In genomic region chr7:137626469-137627067, GRCh38 we compare ENCODE assay signal across 9 cellular contexts.
DNase-seq lines count a peak whose midpoint lies in the region; ATAC-seq and TF ChIP-seq lines count a peak whose summit lies in the region.
"Had no signal": no experiment of that assay in that cellular context is flagged by ENCODE, and none has a peak within 500 bp of the region (broad histone marks: within the 10 kb centered on the region; RNA-seq: fewer than 3 reads in every experiment).

No MANE protein-coding gene starts in this region.

- H3K27me3 ChIP-seq in lung (ENCODE audit: control insufficient read depth, insufficient read depth) (no peaks in the 10 kb centered on the region), transverse colon (peaks cover 11% of the 10 kb centered on the region)

- in situ Hi-C loops in transverse colon (cut with MboI; ENCODE audit: low pct_ligation_motif_present in 1 of 4, low pct_unique_long_range_greater_than_20kb in 1 of 4, low sequenced_read_pairs in 3 of 4) = no loop called here

- peaks cover 7% of the 10 kb centered on the region for H3K4me1 Mint-ChIP-seq in chondrocyte (ENCODE audit: low read depth)

- no peaks in the 10 kb centered on the region for H3K36me3 ChIP-seq in lung (ENCODE audit: control insufficient read depth in 2 of 2, insufficient read depth in 2 of 2, low read length in 2 of 2)
- H3K36me3 ChIP-seq in transverse colon = no peaks in the 10 kb centered on the region

- H3K4me1 ChIP-seq in lung (ENCODE audit: control insufficient read depth in 2 of 2, insufficient read depth in 2 of 2, low read length in 2 of 2) = no peaks in the 10 kb centered on the region
- no peaks in the 10 kb centered on the region for H3K4me1 ChIP-seq in transverse colon

- H3K9me3 Mint-ChIP-seq in chondrocyte (ENCODE audit: low read depth) = no peaks in the 10 kb centered on the region

- peak; percentile 57 for ATAC-seq in GM19372 (IDR thresholded peaks at IDR 0.05; ENCODE audit: low read depth, unreplicated experiment)
- ATAC-seq in HG03460 (IDR thresholded peaks at IDR 0.05; ENCODE audit: unreplicated experiment) = peak; percentile 76
- peak; percentile 58 for ATAC-seq in lung (ENCODE audit: insufficient read depth, low FRiP score)

- H3K36me3 Mint-ChIP-seq in chondrocyte (ENCODE audit: low read depth) = peaks cover 3% of the 10 kb centered on the region
- H3K36me3 Mint-ChIP-seq: activated naive CD8-positive, alpha-beta T cell had no signal

- no peak overlapping the region for H3K27ac ChIP-seq in lung (ENCODE audit: low read depth in 1 of 2, low read length in 1 of 2)
- H3K27ac ChIP-seq in transverse colon = no peak overlapping the region

- H3K9me3 ChIP-seq in lung (ENCODE audit: control insufficient read depth in 2 of 2, insufficient read depth in 1 of 2, low read length in 1 of 2) = no peaks in the 10 kb centered on the region
- no peaks in the 10 kb centered on the region for H3K9me3 ChIP-seq in transverse colon

- no peak overlapping the region for H3K27ac Mint-ChIP-seq in chondrocyte (ENCODE audit: unreplicated experiment)
- H3K27ac Mint-ChIP-seq: activated naive CD8-positive, alpha-beta T cell had no signal

- peak; percentile 76 for DNase-seq in DMS 273 (lab: John Stamatoyannopoulos, UW; ENCODE audit: unreplicated experiment)
- no peak for DNase-seq in DMS 273 treated with DMSO at 0.1 percent for 48 hours (lab: John Stamatoyannopoulos, UW)
- peak; percentile 18 for DNase-seq in RKO (ENCODE audit: low spot score)
- no peak for DNase-seq in chondrocyte (ENCODE audit: low spot score)
- peak; percentile 45 for DNase-seq in lung (ENCODE audit: low spot score)
- peak; percentile 28 for DNase-seq in transverse colon

- TF ChIP-seq EP300 in transverse colon (IDR thresholded peaks at IDR 0.05; ENCODE audit: low read depth) = no peak

- TF ChIP-seq CTCF in chondrocyte (IDR thresholded peaks at IDR 0.05) (peak; percentile 86), lung (IDR thresholded peaks at IDR 0.05; ENCODE audit: control extremely low read depth, extremely low read depth) (peak; percentile 39), transverse colon (IDR thresholded peaks at IDR 0.05) (peak; percentile 48 to 69 (median 57))

- intact Hi-C loops in transverse colon (cut with DNase I; ENCODE audit: low total_unique reads) = no loop called here

- no peak overlapping the region for H3K4me3 Mint-ChIP-seq in chondrocyte (ENCODE audit: unreplicated experiment)
- H3K4me3 Mint-ChIP-seq: activated naive CD8-positive, alpha-beta T cell had no signal

- TF ChIP-seq POLR2A in transverse colon (IDR thresholded peaks at IDR 0.05) = no peak

- H3K27me3 Mint-ChIP-seq in chondrocyte (ENCODE audit: low read depth) = no peaks in the 10 kb centered on the region

- H3K4me3 ChIP-seq in lung (no peak overlapping the region), transverse colon (no peak overlapping the region)

- 19% methylated on average over 8 of the region's 8 CpGs for WGBS in lung, 2 donors
- WGBS in transverse colon (ENCODE audit: low coverage in 1 of 2), 2 donors = 17 to 43% methylated on average over 2 to 8 of the region's 8 CpGs

Comparison
In these comparisons a context has a peak if more than half of its experiments do, and no peak if none do; other contexts are left out.
1. DNase-seq: peak in DMS 273 (single experiment), RKO (single experiment), lung (single experiment) and transverse colon (single experiment); none in DMS 273 treated with DMSO at 0.1 percent for 48 hours (single experiment) and chondrocyte (single experiment).
2. Peak in every context shown above with its lines, with median percentiles within 50 percentile points of each other: ATAC-seq and CTCF ChIP-seq.